ENCODE assay signal across 22 cellular contexts in genomic region chr11:27512238-27512637, GRCh38. TPM values are rescaled to one million over a fixed set of nuclear protein-coding genes. Genes with fewer than 3 reads are reported as not detected.
DNase-seq lines count a peak whose midpoint lies in the region; ATAC-seq, FAIRE-seq and TF ChIP-seq lines count a peak whose summit lies in the region.
"Had no signal": no experiment of that assay in that cellular context is flagged by ENCODE, and none has a peak within 500 bp of the region (broad histone marks: within the 10 kb centered on the region; RNA-seq: fewer than 3 reads in every experiment).

No MANE protein-coding gene starts in this region.

- H2BK120ac ChIP-seq in H1 (replicated peaks; ENCODE audit: low read depth, low read length) = no peak overlapping the region

- H3K36me3 ChIP-seq in heart left ventricle (no peaks in the 10 kb centered on the region), H1 (ENCODE audit: control insufficient read depth in 2 of 4, insufficient read depth in 4 of 4, low read length in 3 of 4) (no peaks in the 10 kb centered on the region), aorta (ENCODE audit: control insufficient read depth in 1 of 2, insufficient read depth in 2 of 2, low read length in 1 of 2) (no peaks in the 10 kb centered on the region)
- H3K36me3 ChIP-seq: BLaER1, HAP-1 had no signal

- H3K4ac ChIP-seq in H1 (replicated peaks; ENCODE audit: insufficient read length, low read depth, low read length) = no peak overlapping the region

- DNase-seq in heart left ventricle (no peak), Right ventricle myocardium inferior (ENCODE audit: missing footprints) (no peak), H1 (ENCODE audit: low read depth in 1 of 2, low spot score in 2 of 2) (no peak), left ventricle myocardium superior (no peak), aorta (no peak), GM20000 (ENCODE audit: low spot score) (no peak)
- DNase-seq: 8988T; CD4-positive, CD25-positive, alpha-beta regulatory T cell; CD8-positive, alpha-beta memory T cell; DMS 273 treated with DMSO at 0.1 percent for 48 hours; DMS79; EL; GDM1; HFFc6 had no signal

- TF ChIP-seq EP300 in H1 (IDR thresholded peaks at IDR 0.05; ENCODE audit: borderline replicate concordance in 1 of 2, low read depth in 2 of 2, low read length in 2 of 2) = no peak

- no peaks in the 10 kb centered on the region for H3K23me2 ChIP-seq in H1 (ENCODE audit: low read depth, low read length)

- no peak overlapping the region for H3K18ac ChIP-seq in H1 (ENCODE audit: extremely low read depth, low read length)

- H3K27ac ChIP-seq in heart left ventricle (peak overlapping the region in 10 of 12 donors; percentile 40 to 83 (median 78)), H1 (ENCODE audit: low read depth, low read length) (no peak overlapping the region), aorta (ENCODE audit: low read depth in 1 of 2, low read length in 2 of 2) (no peak overlapping the region)
- H3K27ac ChIP-seq: BLaER1, C4-2B had no signal

- H3K56ac ChIP-seq in H1 (replicated peaks; ENCODE audit: insufficient read length, low read depth, low read length) = no peak overlapping the region

- TF ChIP-seq CTCF in heart left ventricle (IDR thresholded peaks at IDR 0.05) (no peak), H1 (IDR thresholded peaks at IDR 0.05; ENCODE audit: control extremely low read depth in 1 of 3, insufficient read depth in 1 of 3, low read depth in 1 of 3, low read length in 3 of 3) (no peak), GM20000 (IDR thresholded peaks at IDR 0.05; ENCODE audit: extremely low read depth, missing control alignments) (no peak)

- H3K23ac ChIP-seq in H1 (ENCODE audit: insufficient read length) = no peak overlapping the region

- CTCF ChIA-PET in H1 (lab: Charles Lee; ENCODE audit: partially characterized antibody) = interaction anchor here (0.7 to 1.5 kb wide), 3 partner anchors 10 to 13 kb away, joined by 3 to 5 read pairs (median 4); no protein-coding TSS in a partner anchor

- intact Hi-C loops in heart left ventricle (cut with DNase I) (loop anchor here in 1 of 10 donors (10.0 kb wide), 1 partner anchor 133 kb away; no protein-coding TSS in a partner anchor), Right ventricle myocardium inferior (cut with DNase I) (loop anchor here (5.0 kb wide), 2 partner anchors 130 to 185 kb away; no protein-coding TSS in a partner anchor), left ventricle myocardium superior (cut with micrococcal nuclease) (no loop called here), aorta (cut with DNase I) (no loop called here)

- 0 out of 2 replicates have a peak overlapping the region, but pooled peaks have one; percentile 1 for H2AK5ac ChIP-seq in H1 (ENCODE audit: low read depth, low read length)

- H4K5ac ChIP-seq in H1 (ENCODE audit: insufficient read length, low read depth, low read length) = no peak overlapping the region

- no peak overlapping the region for H2BK5ac ChIP-seq in H1 (ENCODE audit: low read depth, low read length)

- H3K79me2 ChIP-seq in H1 (ENCODE audit: control insufficient read depth in 1 of 2, insufficient read depth in 2 of 2, low read length in 2 of 2) = no peaks in the 10 kb centered on the region

- H2BK12ac ChIP-seq in H1 (ENCODE audit: low read depth, low read length) = no peak overlapping the region

- no peak overlapping the region for H2BK15ac ChIP-seq in H1 (ENCODE audit: low read length)

- H3K79me1 ChIP-seq in H1 (ENCODE audit: low read depth, low read length) = no peaks in the 10 kb centered on the region

- H3K14ac ChIP-seq in H1 (ENCODE audit: insufficient read length) = no peak overlapping the region

- no peak overlapping the region for H2BK20ac ChIP-seq in H1 (ENCODE audit: low read length)

- H4K8ac ChIP-seq in H1 (ENCODE audit: extremely low read depth, insufficient read depth, low read length) = no peak overlapping the region

- H3K9me3 ChIP-seq in heart left ventricle (peaks cover 0 to 10% (median 0%) of the 10 kb centered on the region in 12 donors), H1 (ENCODE audit: insufficient read depth in 2 of 2, low read depth in 1 of 2, low read length in 1 of 2) (no peaks in the 10 kb centered on the region), aorta (ENCODE audit: control insufficient read depth, low read length) (no peaks in the 10 kb centered on the region)
- H3K9me3 ChIP-seq: HAP-1 had no signal

- H3K4me2 ChIP-seq in H1 (ENCODE audit: insufficient read depth in 1 of 2, low read depth in 2 of 2, low read length in 2 of 2) = no peak overlapping the region
- H3K4me2 ChIP-seq: BLaER1, GM23338 had no signal

- ATAC-seq in heart left ventricle (peak in 3 of 4 donors; percentile 30 to 46 (median 31)), Right ventricle myocardium inferior (no peak), left ventricle myocardium superior (peak; percentile 50), aorta (ENCODE audit: low FRiP score) (no peak), GM21528 (IDR thresholded peaks at IDR 0.05; ENCODE audit: low FRiP score, unreplicated experiment) (no peak)
- ATAC-seq: GM23338 had no signal

- no peak overlapping the region for H3K9ac ChIP-seq in H1 (replicated peaks in 1 of 4; ENCODE audit: extremely low read depth in 1 of 4, low read depth in 3 of 4, low read length in 3 of 4)
- H3K9ac ChIP-seq: BLaER1 had no signal

- H3K4me3 ChIP-seq in heart left ventricle (no peak overlapping the region), H1 (ENCODE audit: extremely low read depth in 1 of 4, insufficient read depth in 2 of 4, low read depth in 3 of 4, low read length in 4 of 4) (no peak overlapping the region), aorta (ENCODE audit: low read length in 2 of 2) (no peak overlapping the region)
- H3K4me3 ChIP-seq: BLaER1, GM23338, HAP-1 had no signal

- no peak for TF ChIP-seq POLR2A in heart left ventricle (IDR thresholded peaks at IDR 0.05)
- no peak for TF ChIP-seq POLR2A in H1 (IDR thresholded peaks at IDR 0.05; ENCODE audit: control extremely low read depth in 1 of 2, low read depth in 2 of 2, low read length in 2 of 2)

- no peak overlapping the region for H4K91ac ChIP-seq in H1 (replicated peaks; ENCODE audit: insufficient read length, low read length)

- H3K4me1 ChIP-seq in heart left ventricle (peaks cover 0 to 51% (median 19%) of the 10 kb centered on the region in 12 donors), H1 (replicated peaks in 1 of 4; ENCODE audit: control insufficient read depth in 3 of 4, insufficient read depth in 4 of 4, low read length in 3 of 4) (peaks cover 0 to 2% (median under 1%) of the 10 kb centered on the region in 4 experiments; a peak in 1 of 7 replicates), aorta (ENCODE audit: control insufficient read depth in 1 of 2, insufficient read depth in 2 of 2, low read length in 2 of 2) (peaks cover 2 to 4% of the 10 kb centered on the region in 2 donors)

- 77 to 86% (median 81%) methylated on average over 3 of the region's 3 CpGs for WGBS in heart left ventricle, 4 donors
- 84% methylated on average over 3 of the region's 3 CpGs; no CpG with 5 or more reads in 1 of the 2 experiments for WGBS in H1 (ENCODE audit: extremely low coverage in 1 of 2, insufficient coverage in 1 of 2, insufficient read length in 1 of 2, insufficient replicate concordance in 2 of 2, low coverage in 1 of 2, low lambda C conversion rate in 2 of 2, missing lambda C conversion rate in 1 of 2), 2 experiments
- WGBS in aorta, 2 donors = 95% methylated on average over 3 of the region's 3 CpGs

- FAIRE-seq in H1 (lab: Jason Lieb, UNC) = no peak
- FAIRE-seq: D721Med, GM12891, H54 had no signal

- H4K20me1 ChIP-seq in H1 (replicated peaks in 1 of 2; ENCODE audit: control insufficient read depth in 1 of 2, insufficient read depth in 2 of 2, low read length in 2 of 2) = no peaks in the 10 kb centered on the region
- H4K20me1 ChIP-seq: BLaER1 had no signal

- H3K27me3 ChIP-seq in heart left ventricle (no peaks in the 10 kb centered on the region), H1 (replicated peaks in 1 of 4; ENCODE audit: control insufficient read depth in 3 of 4, extremely low read depth in 1 of 4, insufficient read depth in 3 of 4, low read length in 3 of 4) (no peaks in the 10 kb centered on the region), aorta (ENCODE audit: control insufficient read depth in 1 of 2, insufficient read depth in 2 of 2, low read length in 1 of 2) (no peaks in the 10 kb centered on the region)
- H3K27me3 ChIP-seq: BLaER1 had no signal

- no peak overlapping the region for H2AFZ ChIP-seq in H1 (ENCODE audit: low read length)
- H2AFZ ChIP-seq: GM23338 had no signal

- TF ChIP-seq RAD21 in H1 (IDR thresholded peaks at IDR 0.05 in 1 of 2, conservative IDR thresholded peaks at IDR 0.05 in 1 of 2; ENCODE audit: low read depth in 2 of 2, low read length in 2 of 2) = no peak

- POLR2A ChIA-PET in H1 (lab: Charles Lee; ENCODE audit: partially characterized antibody) = no interaction called here

RNA-seq across cellular contexts. Expression of gene LIN7C, which starts 5.7 kb away (rescaled TPM):
- total RNA-seq in heart left ventricle (10 to 100 TPM; 13.2 to 24.1 (median 16.6) TPM), Right ventricle myocardium inferior (17.0 TPM), left ventricle myocardium superior (18.3 TPM), aorta (10 to 100 TPM; 35.5 to 40.4 TPM)
- polyA plus RNA-seq in heart left ventricle (1 to 10 TPM; 5.0 to 5.6 TPM), H1 (2011; rRNA removed) (8.3 and 10.5 TPM in 2 replicates), aorta (10 to 100 TPM; 10.1 to 10.5 TPM)
- total RNA-seq in H1 (2021; fragmentation: NEBNext Ultra II Directional; extraction: Animal tissue kit (Norgen Biotek cat#: 25700)) = 41.7 and 42.7 TPM in 2 replicates
- polyA plus RNA-seq in H1 (2011; cell fraction: cytosol; rRNA removed) = 11.8 TPM
- 3.3 TPM for polyA plus RNA-seq in H1 (2011; cell fraction: nucleus; rRNA removed)
- polyA plus RNA-seq in H1 (2012, experiment 1 of 2) = 4.0 to 11.3 TPM (median 4.7 TPM) in 4 replicates
- polyA plus RNA-seq in H1 (2012, experiment 2 of 2) = 1.4 TPM
- 19.6 TPM for polyA plus RNA-seq in H1 (2013, experiment 1 of 2)
- 18.3 TPM for polyA plus RNA-seq in H1 (2013, experiment 2 of 2)
- 8.1 and 9.9 TPM in 2 replicates for polyA minus RNA-seq in H1 (2011; rRNA and poly(A)+ RNA removed)
- 10.2 TPM for polyA minus RNA-seq in H1 (2011; cell fraction: cytosol; rRNA and poly(A)+ RNA removed)
- polyA minus RNA-seq in H1 (2011; cell fraction: nucleus; rRNA and poly(A)+ RNA removed) = 10.8 TPM

RNA-seq across cellular contexts. Expression of gene LGR4, which starts 39.6 kb away (rescaled TPM):
- total RNA-seq in heart left ventricle (10 to 100 TPM; 15.5 to 39.1 (median 28.8) TPM), Right ventricle myocardium inferior (32.7 TPM), left ventricle myocardium superior (43.5 TPM), aorta (10 to 100 TPM; 19.5 to 23.6 TPM)
- polyA plus RNA-seq in heart left ventricle (10 to 100 TPM in 1 of 2 donors, 1 to 10 TPM in 1; 7.4 to 12.3 TPM), H1 (2011; rRNA removed) (21.9 and 26.6 TPM in 2 replicates), aorta (10 to 100 TPM in 1 of 2 donors, 1 to 10 TPM in 1; 4.6 to 25.7 TPM)
- 57.6 and 61.7 TPM in 2 replicates for total RNA-seq in H1 (2021; fragmentation: NEBNext Ultra II Directional; extraction: Animal tissue kit (Norgen Biotek cat#: 25700))
- polyA plus RNA-seq in H1 (2011; cell fraction: cytosol; rRNA removed) = 29.3 TPM
- polyA plus RNA-seq in H1 (2011; cell fraction: nucleus; rRNA removed) = 42.1 TPM
- polyA plus RNA-seq in H1 (2012, experiment 1 of 2) = 21.3 to 30.0 TPM (median 27.5 TPM) in 4 replicates
- 2.0 TPM for polyA plus RNA-seq in H1 (2012, experiment 2 of 2)
- polyA plus RNA-seq in H1 (2013, experiment 1 of 2) = 38.0 TPM
- polyA plus RNA-seq in H1 (2013, experiment 2 of 2) = 39.9 TPM
- 165 and 166 TPM in 2 replicates for polyA minus RNA-seq in H1 (2011; rRNA and poly(A)+ RNA removed)
- polyA minus RNA-seq in H1 (2011; cell fraction: cytosol; rRNA and poly(A)+ RNA removed) = 77.4 TPM
- polyA minus RNA-seq in H1 (2011; cell fraction: nucleus; rRNA and poly(A)+ RNA removed) = 154 TPM

Comparison
In these comparisons a context has a peak if more than half of its experiments do, and no peak if none do; other contexts are left out.
1. ATAC-seq: peak in heart left ventricle (3 of 4) and left ventricle myocardium superior (single experiment); none in Right ventricle myocardium inferior (single experiment), aorta (single experiment) and GM21528 (single experiment).
2. H3K27ac ChIP-seq: peak in heart left ventricle (10 of 12); none in H1 (single experiment) and aorta (0 of 2).